In the genomic region with DNA sequence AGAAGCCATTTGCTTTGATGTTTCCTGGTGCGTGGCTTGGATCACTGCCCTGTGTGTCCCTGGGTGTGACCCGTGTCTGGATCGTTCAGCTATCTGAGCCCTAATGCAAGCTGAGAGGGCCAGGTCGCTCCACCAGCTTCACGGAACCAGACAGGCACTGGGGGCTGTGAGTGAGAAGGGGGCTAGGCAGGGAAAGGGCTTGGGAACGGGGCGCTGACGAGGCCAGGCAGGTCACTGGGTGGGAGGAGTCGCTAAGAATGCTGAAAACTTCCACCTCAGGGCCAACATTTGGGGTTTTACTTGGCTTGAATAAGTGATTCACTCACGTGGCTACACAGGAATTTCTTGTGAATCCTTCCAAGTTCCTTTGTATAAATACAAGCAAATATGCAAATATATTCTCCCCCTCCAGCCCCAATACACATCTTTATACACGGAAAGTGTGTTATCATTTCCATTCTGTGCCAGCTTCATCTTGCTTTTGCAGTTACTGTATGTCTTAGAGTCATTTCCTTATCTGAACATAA, we compare ENCODE assay signal across 1 cellular context.
TF ChIP-seq lines count a peak whose summit lies in the region.

No MANE protein-coding gene starts in this region.

TF ChIP-seq in GM23338, 12 proteins besides CTCF, POLR2A, EP300 and RAD21 (continued from another document):
- TF ChIP-seq, protein P1, sequence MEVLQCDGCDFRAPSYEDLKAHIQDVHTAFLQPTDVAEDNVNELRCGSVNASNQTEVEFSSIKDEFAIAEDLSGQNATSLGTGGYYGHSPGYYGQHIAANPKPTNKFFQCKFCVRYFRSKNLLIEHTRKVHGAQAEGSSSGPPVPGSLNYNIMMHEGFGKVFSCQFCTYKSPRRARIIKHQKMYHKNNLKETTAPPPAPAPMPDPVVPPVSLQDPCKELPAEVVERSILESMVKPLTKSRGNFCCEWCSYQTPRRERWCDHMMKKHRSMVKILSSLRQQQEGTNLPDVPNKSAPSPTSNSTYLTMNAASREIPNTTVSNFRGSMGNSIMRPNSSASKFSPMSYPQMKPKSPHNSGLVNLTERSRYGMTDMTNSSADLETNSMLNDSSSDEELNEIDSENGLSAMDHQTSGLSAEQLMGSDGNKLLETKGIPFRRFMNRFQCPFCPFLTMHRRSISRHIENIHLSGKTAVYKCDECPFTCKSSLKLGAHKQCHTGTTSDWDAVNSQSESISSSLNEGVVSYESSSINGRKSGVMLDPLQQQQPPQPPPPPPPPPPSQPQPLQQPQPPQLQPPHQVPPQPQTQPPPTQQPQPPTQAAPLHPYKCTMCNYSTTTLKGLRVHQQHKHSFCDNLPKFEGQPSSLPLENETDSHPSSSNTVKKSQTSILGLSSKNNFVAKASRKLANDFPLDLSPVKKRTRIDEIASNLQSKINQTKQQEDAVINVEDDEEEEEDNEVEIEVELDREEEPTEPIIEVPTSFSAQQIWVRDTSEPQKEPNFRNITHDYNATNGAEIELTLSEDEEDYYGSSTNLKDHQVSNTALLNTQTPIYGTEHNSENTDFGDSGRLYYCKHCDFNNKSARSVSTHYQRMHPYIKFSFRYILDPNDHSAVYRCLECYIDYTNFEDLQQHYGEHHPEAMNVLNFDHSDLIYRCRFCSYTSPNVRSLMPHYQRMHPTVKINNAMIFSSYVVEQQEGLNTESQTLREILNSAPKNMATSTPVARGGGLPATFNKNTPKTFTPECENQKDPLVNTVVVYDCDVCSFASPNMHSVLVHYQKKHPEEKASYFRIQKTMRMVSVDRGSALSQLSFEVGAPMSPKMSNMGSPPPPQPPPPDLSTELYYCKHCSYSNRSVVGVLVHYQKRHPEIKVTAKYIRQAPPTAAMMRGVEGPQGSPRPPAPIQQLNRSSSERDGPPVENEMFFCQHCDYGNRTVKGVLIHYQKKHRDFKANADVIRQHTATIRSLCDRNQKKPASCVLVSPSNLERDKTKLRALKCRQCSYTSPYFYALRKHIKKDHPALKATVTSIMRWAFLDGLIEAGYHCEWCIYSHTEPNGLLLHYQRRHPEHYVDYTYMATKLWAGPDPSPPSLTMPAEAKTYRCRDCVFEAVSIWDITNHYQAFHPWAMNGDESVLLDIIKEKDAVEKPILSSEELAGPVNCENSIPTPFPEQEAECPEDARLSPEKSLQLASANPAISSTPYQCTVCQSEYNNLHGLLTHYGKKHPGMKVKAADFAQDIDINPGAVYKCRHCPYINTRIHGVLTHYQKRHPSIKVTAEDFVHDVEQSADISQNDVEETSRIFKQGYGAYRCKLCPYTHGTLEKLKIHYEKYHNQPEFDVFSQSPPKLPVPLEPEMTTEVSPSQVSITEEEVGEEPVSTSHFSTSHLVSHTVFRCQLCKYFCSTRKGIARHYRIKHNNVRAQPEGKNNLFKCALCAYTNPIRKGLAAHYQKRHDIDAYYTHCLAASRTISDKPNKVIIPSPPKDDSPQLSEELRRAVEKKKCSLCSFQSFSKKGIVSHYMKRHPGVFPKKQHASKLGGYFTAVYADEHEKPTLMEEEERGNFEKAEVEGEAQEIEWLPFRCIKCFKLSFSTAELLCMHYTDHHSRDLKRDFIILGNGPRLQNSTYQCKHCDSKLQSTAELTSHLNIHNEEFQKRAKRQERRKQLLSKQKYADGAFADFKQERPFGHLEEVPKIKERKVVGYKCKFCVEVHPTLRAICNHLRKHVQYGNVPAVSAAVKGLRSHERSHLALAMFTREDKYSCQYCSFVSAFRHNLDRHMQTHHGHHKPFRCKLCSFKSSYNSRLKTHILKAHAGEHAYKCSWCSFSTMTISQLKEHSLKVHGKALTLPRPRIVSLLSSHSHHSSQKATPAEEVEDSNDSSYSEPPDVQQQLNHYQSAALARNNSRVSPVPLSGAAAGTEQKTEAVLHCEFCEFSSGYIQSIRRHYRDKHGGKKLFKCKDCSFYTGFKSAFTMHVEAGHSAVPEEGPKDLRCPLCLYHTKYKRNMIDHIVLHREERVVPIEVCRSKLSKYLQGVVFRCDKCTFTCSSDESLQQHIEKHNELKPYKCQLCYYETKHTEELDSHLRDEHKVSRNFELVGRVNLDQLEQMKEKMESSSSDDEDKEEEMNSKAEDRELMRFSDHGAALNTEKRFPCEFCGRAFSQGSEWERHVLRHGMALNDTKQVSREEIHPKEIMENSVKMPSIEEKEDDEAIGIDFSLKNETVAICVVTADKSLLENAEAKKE (CRISPR knock-in tag; IDR thresholded peaks at IDR 0.05), result no peak
- TF ChIP-seq ZNF331 (CRISPR knock-in tag; IDR thresholded peaks at IDR 0.05; ENCODE audit: low read depth) (no peak), CREB1 (CRISPR knock-in tag; IDR thresholded peaks at IDR 0.05; ENCODE audit: low read depth) (no peak), JUNB (IDR thresholded peaks at IDR 0.05; ENCODE audit: unreplicated experiment) (no peak), POLR2AphosphoS5 (IDR thresholded peaks at IDR 0.05; ENCODE audit: low read depth) (no peak)
- TF ChIP-seq, protein P2, sequence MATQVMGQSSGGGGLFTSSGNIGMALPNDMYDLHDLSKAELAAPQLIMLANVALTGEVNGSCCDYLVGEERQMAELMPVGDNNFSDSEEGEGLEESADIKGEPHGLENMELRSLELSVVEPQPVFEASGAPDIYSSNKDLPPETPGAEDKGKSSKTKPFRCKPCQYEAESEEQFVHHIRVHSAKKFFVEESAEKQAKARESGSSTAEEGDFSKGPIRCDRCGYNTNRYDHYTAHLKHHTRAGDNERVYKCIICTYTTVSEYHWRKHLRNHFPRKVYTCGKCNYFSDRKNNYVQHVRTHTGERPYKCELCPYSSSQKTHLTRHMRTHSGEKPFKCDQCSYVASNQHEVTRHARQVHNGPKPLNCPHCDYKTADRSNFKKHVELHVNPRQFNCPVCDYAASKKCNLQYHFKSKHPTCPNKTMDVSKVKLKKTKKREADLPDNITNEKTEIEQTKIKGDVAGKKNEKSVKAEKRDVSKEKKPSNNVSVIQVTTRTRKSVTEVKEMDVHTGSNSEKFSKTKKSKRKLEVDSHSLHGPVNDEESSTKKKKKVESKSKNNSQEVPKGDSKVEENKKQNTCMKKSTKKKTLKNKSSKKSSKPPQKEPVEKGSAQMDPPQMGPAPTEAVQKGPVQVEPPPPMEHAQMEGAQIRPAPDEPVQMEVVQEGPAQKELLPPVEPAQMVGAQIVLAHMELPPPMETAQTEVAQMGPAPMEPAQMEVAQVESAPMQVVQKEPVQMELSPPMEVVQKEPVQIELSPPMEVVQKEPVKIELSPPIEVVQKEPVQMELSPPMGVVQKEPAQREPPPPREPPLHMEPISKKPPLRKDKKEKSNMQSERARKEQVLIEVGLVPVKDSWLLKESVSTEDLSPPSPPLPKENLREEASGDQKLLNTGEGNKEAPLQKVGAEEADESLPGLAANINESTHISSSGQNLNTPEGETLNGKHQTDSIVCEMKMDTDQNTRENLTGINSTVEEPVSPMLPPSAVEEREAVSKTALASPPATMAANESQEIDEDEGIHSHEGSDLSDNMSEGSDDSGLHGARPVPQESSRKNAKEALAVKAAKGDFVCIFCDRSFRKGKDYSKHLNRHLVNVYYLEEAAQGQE (IDR thresholded peaks at IDR 0.05; ENCODE audit: unreplicated experiment), result no peak
- TF ChIP-seq, protein P3, sequence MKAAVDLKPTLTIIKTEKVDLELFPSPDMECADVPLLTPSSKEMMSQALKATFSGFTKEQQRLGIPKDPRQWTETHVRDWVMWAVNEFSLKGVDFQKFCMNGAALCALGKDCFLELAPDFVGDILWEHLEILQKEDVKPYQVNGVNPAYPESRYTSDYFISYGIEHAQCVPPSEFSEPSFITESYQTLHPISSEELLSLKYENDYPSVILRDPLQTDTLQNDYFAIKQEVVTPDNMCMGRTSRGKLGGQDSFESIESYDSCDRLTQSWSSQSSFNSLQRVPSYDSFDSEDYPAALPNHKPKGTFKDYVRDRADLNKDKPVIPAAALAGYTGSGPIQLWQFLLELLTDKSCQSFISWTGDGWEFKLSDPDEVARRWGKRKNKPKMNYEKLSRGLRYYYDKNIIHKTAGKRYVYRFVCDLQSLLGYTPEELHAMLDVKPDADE (IDR thresholded peaks at IDR 0.05), result no peak
